In the genomic region with DNA sequence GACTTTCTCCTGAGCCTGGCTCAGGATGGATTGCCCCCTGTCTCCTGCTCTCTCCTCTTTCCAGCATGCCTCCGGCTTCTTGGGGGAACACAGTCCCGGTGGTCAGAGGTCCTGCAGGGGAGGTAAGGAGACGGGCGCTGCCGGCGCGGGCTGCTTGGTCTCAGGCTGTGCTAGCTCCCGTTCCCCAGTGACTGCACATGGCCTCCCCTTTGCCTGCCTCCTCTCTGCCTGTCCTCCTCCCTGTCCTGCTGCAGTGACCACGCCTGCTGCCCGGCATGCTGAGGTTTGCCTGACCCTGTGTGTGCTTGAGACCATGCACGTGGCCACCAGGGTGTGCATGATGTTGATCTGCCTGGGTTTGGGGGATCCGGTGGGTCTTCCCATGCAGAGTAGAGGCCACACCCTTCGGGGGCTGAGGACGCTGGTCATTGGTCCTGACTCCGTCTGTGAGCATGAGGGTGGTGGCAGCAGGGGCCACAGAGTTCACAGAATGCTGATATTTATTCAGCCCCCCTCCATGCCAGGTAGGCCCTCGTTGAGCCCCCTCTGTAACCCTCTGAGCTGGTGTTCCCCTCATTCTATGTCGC, we compare ENCODE assay signal across 13 cellular contexts. TPM values are rescaled to one million over a fixed set of nuclear protein-coding genes. Genes with fewer than 3 reads are reported as not detected.
DNase-seq lines count a peak whose midpoint lies in the region; ATAC-seq and TF ChIP-seq lines count a peak whose summit lies in the region.
"Had no signal": no experiment of that assay in that cellular context is flagged by ENCODE, and none has a peak within 500 bp of the region (broad histone marks: within the 10 kb centered on the region; RNA-seq: fewer than 3 reads in every experiment).

No MANE protein-coding gene starts in this region.

- no peak overlapping the region for H2BK5ac ChIP-seq in mesenchymal stem cell (ENCODE audit: low read depth, low read length, poor library complexity, severe bottlenecking)

- no peak overlapping the region for H3K18ac ChIP-seq in mesenchymal stem cell (ENCODE audit: low read depth in 1 of 2, low read length in 2 of 2)

- peaks cover 55% of the 10 kb centered on the region for H3K36me3 Mint-ChIP-seq in CD4-positive, CD25-positive, alpha-beta regulatory T cell
- H3K36me3 Mint-ChIP-seq in T-helper 17 cell (ENCODE audit: low read depth), result peaks cover 9% of the 10 kb centered on the region
- H3K36me3 Mint-ChIP-seq in stimulated activated naive B cell treated with anti-CD40 and anti-IgM and Interleukin-4, amounts not matched to agents 10 μg/mL and 1 μg/mL and 100 μg/mL, for 72 hours, result peaks cover 51 to 68% of the 10 kb centered on the region in 2 donors
- H3K36me3 Mint-ChIP-seq in mesothelial cell of epicardium, result peaks cover 6% of the 10 kb centered on the region

- H3K27me3 Mint-ChIP-seq in CD4-positive, CD25-positive, alpha-beta regulatory T cell, result no peaks in the 10 kb centered on the region
- no peaks in the 10 kb centered on the region for H3K27me3 Mint-ChIP-seq in T-helper 17 cell
- no peaks in the 10 kb centered on the region for H3K27me3 Mint-ChIP-seq in stimulated activated naive B cell treated with anti-CD40 and anti-IgM and Interleukin-4, amounts not matched to agents 10 μg/mL and 1 μg/mL and 100 μg/mL, for 72 hours
- H3K27me3 Mint-ChIP-seq in mesothelial cell of epicardium (ENCODE audit: low read depth), result no peaks in the 10 kb centered on the region

- H3K4me1 ChIP-seq in CD4-positive, CD25-positive, alpha-beta regulatory T cell (ENCODE audit: control insufficient read depth, insufficient read depth, low read length, poor library complexity, severe bottlenecking), result no peaks in the 10 kb centered on the region
- H3K4me1 ChIP-seq in mesenchymal stem cell (ENCODE audit: control insufficient read depth, insufficient read depth, low read depth, low read length), result peaks cover 22% of the 10 kb centered on the region
- H3K4me1 ChIP-seq: BE2C had no signal

- H2BK12ac ChIP-seq in mesenchymal stem cell (ENCODE audit: low read length in 2 of 2), result no peak overlapping the region

- H3K9me3 ChIP-seq in CD4-positive, CD25-positive, alpha-beta regulatory T cell (ENCODE audit: control insufficient read depth in 2 of 2, low read length in 2 of 2), result no peaks in the 10 kb centered on the region
- H3K9me3 ChIP-seq in T-helper 17 cell (ENCODE audit: control insufficient read depth, low read length, poor library complexity, severe bottlenecking) (no peaks in the 10 kb centered on the region), mesenchymal stem cell (ENCODE audit: control insufficient read depth, low read length) (no peaks in the 10 kb centered on the region)
- H3K9me3 ChIP-seq: A549, BE2C had no signal

- H3K4me3 ChIP-seq in CD4-positive, CD25-positive, alpha-beta regulatory T cell (ENCODE audit: low read depth, low read length), result no peak overlapping the region
- no peak overlapping the region for H3K4me3 ChIP-seq in mesenchymal stem cell (ENCODE audit: insufficient read depth in 1 of 2, low read depth in 1 of 2, low read length in 2 of 2)
- H3K4me3 ChIP-seq: A549 had no signal

- H2BK120ac ChIP-seq in mesenchymal stem cell (ENCODE audit: low read depth, low read length), result no peak overlapping the region

- H3K23ac ChIP-seq in mesenchymal stem cell (ENCODE audit: low read length in 2 of 2), result no peak overlapping the region

- no peak for DNase-seq in CD4-positive, CD25-positive, alpha-beta regulatory T cell
- DNase-seq in T-helper 17 cell, result no peak
- no peak for DNase-seq in mesenchymal stem cell
- DNase-seq in stimulated activated naive B cell treated with anti-CD40 and anti-IgM and Interleukin-4, amounts not matched to agents 10 μg/mL and 1 μg/mL and 100 μg/mL, for 72 hours, result no peak
- DNase-seq in mesothelial cell of epicardium (ENCODE audit: low spot score in 2 of 2, unreplicated experiment in 2 of 2), result no peak
- DNase-seq: BE2C, DMS 273 treated with DMSO at 0.1 percent for 48 hours, GOT3, H9 had no signal

- no peak overlapping the region for H3K4me3 Mint-ChIP-seq in CD4-positive, CD25-positive, alpha-beta regulatory T cell
- H3K4me3 Mint-ChIP-seq in T-helper 17 cell (no peak overlapping the region), mesothelial cell of epicardium (no peak overlapping the region)
- H3K4me3 Mint-ChIP-seq in stimulated activated naive B cell treated with anti-CD40 and anti-IgM and Interleukin-4, amounts not matched to agents 10 μg/mL and 1 μg/mL and 100 μg/mL, for 72 hours, result no peak overlapping the region
- H3K4me3 Mint-ChIP-seq: H9 had no signal

- no peaks in the 10 kb centered on the region for H3K9me3 Mint-ChIP-seq in CD4-positive, CD25-positive, alpha-beta regulatory T cell
- H3K9me3 Mint-ChIP-seq in stimulated activated naive B cell treated with anti-CD40 and anti-IgM and Interleukin-4, amounts not matched to agents 10 μg/mL and 1 μg/mL and 100 μg/mL, for 72 hours, result no peaks in the 10 kb centered on the region
- no peaks in the 10 kb centered on the region for H3K9me3 Mint-ChIP-seq in mesothelial cell of epicardium
- H3K9me3 Mint-ChIP-seq: H9 had no signal

- H3K9ac ChIP-seq in mesenchymal stem cell (ENCODE audit: low read length), result no peak overlapping the region

- H2BK15ac ChIP-seq in mesenchymal stem cell (ENCODE audit: low read depth, poor library complexity, severe bottlenecking), result no peak overlapping the region

- H3K27me3 ChIP-seq in CD4-positive, CD25-positive, alpha-beta regulatory T cell (ENCODE audit: control insufficient read depth, insufficient read depth, low read length), result no peaks in the 10 kb centered on the region
- H3K27me3 ChIP-seq in mesenchymal stem cell (ENCODE audit: control insufficient read depth in 1 of 2, insufficient read depth in 1 of 2, low read length in 2 of 2), result no peaks in the 10 kb centered on the region
- H3K27me3 ChIP-seq: BE2C had no signal

- no peak for TF ChIP-seq CTCF in mesothelial cell of epicardium (IDR thresholded peaks at IDR 0.05; ENCODE audit: unreplicated experiment)

- peaks cover 60% of the 10 kb centered on the region for H3K79me1 ChIP-seq in mesenchymal stem cell (replicated peaks; ENCODE audit: low read length, poor library complexity, severe bottlenecking)

- ATAC-seq in CD4-positive, CD25-positive, alpha-beta regulatory T cell (ENCODE audit: low read depth in 2 of 2), result no peak
- ATAC-seq in T-helper 17 cell (no peak), HG02623 (IDR thresholded peaks at IDR 0.05; ENCODE audit: unreplicated experiment) (no peak), HG02938 (IDR thresholded peaks at IDR 0.05; ENCODE audit: unreplicated experiment) (no peak)
- no peak for ATAC-seq in stimulated activated naive B cell treated with anti-CD40 and anti-IgM and Interleukin-4, amounts not matched to agents 10 μg/mL and 1 μg/mL and 100 μg/mL, for 72 hours (replicated peaks)
- ATAC-seq: A549, HepG2 had no signal

- WGBS in mesenchymal stem cell, result 93% methylated on average over 15 of the region's 17 CpGs

- H3K27ac Mint-ChIP-seq in CD4-positive, CD25-positive, alpha-beta regulatory T cell, result peak overlapping the region in 2 of 3 donors; percentile 29 to 32
- H3K27ac Mint-ChIP-seq in T-helper 17 cell (peak overlapping the region; percentile 19), mesothelial cell of epicardium (no peak overlapping the region)
- peak overlapping the region; percentile 42 for H3K27ac Mint-ChIP-seq in stimulated activated naive B cell treated with anti-CD40 and anti-IgM and Interleukin-4, amounts not matched to agents 10 μg/mL and 1 μg/mL and 100 μg/mL, for 72 hours

- peaks cover 10 to 25% (median 18%) of the 10 kb centered on the region in 4 donors for H3K4me1 Mint-ChIP-seq in CD4-positive, CD25-positive, alpha-beta regulatory T cell
- H3K4me1 Mint-ChIP-seq in T-helper 17 cell (peaks cover 27% of the 10 kb centered on the region), mesothelial cell of epicardium (peaks cover 11% of the 10 kb centered on the region)
- peaks cover 28 to 49% of the 10 kb centered on the region in 2 donors for H3K4me1 Mint-ChIP-seq in stimulated activated naive B cell treated with anti-CD40 and anti-IgM and Interleukin-4, amounts not matched to agents 10 μg/mL and 1 μg/mL and 100 μg/mL, for 72 hours

- no peak overlapping the region for H2AFZ ChIP-seq in mesenchymal stem cell (ENCODE audit: low read depth, low read length)

- H3K4ac ChIP-seq in mesenchymal stem cell (ENCODE audit: low read depth in 1 of 2, low read length in 2 of 2), result no peak overlapping the region

- no peak overlapping the region for H3K27ac ChIP-seq in CD4-positive, CD25-positive, alpha-beta regulatory T cell (ENCODE audit: insufficient read depth, low read length, poor library complexity, severe bottlenecking)
- H3K27ac ChIP-seq in mesenchymal stem cell (ENCODE audit: low read length, poor library complexity, severe bottlenecking), result no peak overlapping the region

- peaks cover 83% of the 10 kb centered on the region for H3K36me3 ChIP-seq in CD4-positive, CD25-positive, alpha-beta regulatory T cell (ENCODE audit: control insufficient read depth, insufficient read depth, low read length)
- peaks cover 62 to 79% of the 10 kb centered on the region in 2 experiments for H3K36me3 ChIP-seq in mesenchymal stem cell (ENCODE audit: control insufficient read depth in 1 of 2, insufficient read depth in 2 of 2, low read depth in 1 of 2, low read length in 2 of 2)
- H3K36me3 ChIP-seq: BE2C had no signal

- no peak overlapping the region for H2AK5ac ChIP-seq in mesenchymal stem cell (ENCODE audit: low read length, severe bottlenecking)

- H3K4me2 ChIP-seq in mesenchymal stem cell (ENCODE audit: low read length, poor library complexity, severe bottlenecking), result no peak overlapping the region
- H3K4me2 ChIP-seq: A549 had no signal

- peak overlapping the region; percentile 72 for H4K8ac ChIP-seq in mesenchymal stem cell (ENCODE audit: low read length)

- H3K14ac ChIP-seq in mesenchymal stem cell (ENCODE audit: low read length in 2 of 2), result peak overlapping the region in 1 of 2 experiments; percentile 6

- H4K91ac ChIP-seq in mesenchymal stem cell (ENCODE audit: low read length), result no peak overlapping the region

RNA-seq across cellular contexts. Expression of gene TTC7A, which starts 17.5 kb away (rescaled TPM):
- total RNA-seq in CD4-positive, CD25-positive, alpha-beta regulatory T cell, result 65.0 TPM
- polyA plus RNA-seq in CD4-positive, CD25-positive, alpha-beta regulatory T cell, result 10 to 100 TPM; 14.5 to 18.3 (median 16.6) TPM
- 10 to 100 TPM; 56.3 to 63.0 TPM for total RNA-seq in T-helper 17 cell
- polyA plus RNA-seq in mesenchymal stem cell (2013, experiment 1 of 2), result 9.8 TPM
- polyA plus RNA-seq in mesenchymal stem cell (2013, experiment 2 of 2), result 9.3 TPM
- 12.1 to 13.9 TPM (median 12.8 TPM) in 3 replicates for total RNA-seq in mesothelial cell of epicardium

RNA-seq across cellular contexts. Expression of gene MCFD2, which starts 42.9 kb away (rescaled TPM):
- total RNA-seq in CD4-positive, CD25-positive, alpha-beta regulatory T cell, result 36.4 TPM
- 10 to 100 TPM; 22.0 to 30.8 (median 27.0) TPM for polyA plus RNA-seq in CD4-positive, CD25-positive, alpha-beta regulatory T cell
- 10 to 100 TPM; 29.0 to 41.9 TPM for total RNA-seq in T-helper 17 cell
- 212 TPM for polyA plus RNA-seq in mesenchymal stem cell (2013, experiment 1 of 2)
- 217 TPM for polyA plus RNA-seq in mesenchymal stem cell (2013, experiment 2 of 2)
- total RNA-seq in mesothelial cell of epicardium, result 78.0 to 82.0 TPM (median 81.9 TPM) in 3 replicates
